Comparison of ENCODE assay signal across 10 cellular contexts in genomic region chr4:78774395-78774794, GRCh38. TPM values are rescaled to one million over a fixed set of nuclear protein-coding genes. Genes with fewer than 3 reads are reported as not detected.
A peak's percentile ranks its signal among the peaks of the same experiment; 100 is the strongest.
DNase-seq lines count a peak whose midpoint lies in the region; ATAC-seq and TF ChIP-seq lines count a peak whose summit lies in the region.
"Had no signal": no experiment of that assay in that cellular context is flagged by ENCODE, and none has a peak within 500 bp of the region (broad histone marks: within the 10 kb centered on the region; RNA-seq: fewer than 3 reads in every experiment).

No MANE protein-coding gene starts in this region.

- no peak for TF ChIP-seq CTCF in CD8-positive, alpha-beta T cell (IDR thresholded peaks at IDR 0.05)
- TF ChIP-seq CTCF in HCT116 (IDR thresholded peaks at IDR 0.05 in 2 of 3, conservative IDR thresholded peaks at IDR 0.05 in 1 of 3; ENCODE audit: borderline replicate concordance in 1 of 3, insufficient read depth in 1 of 3, low read depth in 2 of 3, low read length in 2 of 3) (no peak), neural crest cell (conservative IDR thresholded peaks at IDR 0.05) (no peak)

- CTCF ChIA-PET in CD8-positive, alpha-beta T cell (lab: Charles Lee) = interaction anchor here (0.8 kb wide), 1 partner anchor 16 kb away, joined by 3 read pairs; no protein-coding TSS in a partner anchor
- CTCF ChIA-PET in HCT116 (lab: Charles Lee) = no interaction called here

- ATAC-seq in CD8-positive, alpha-beta T cell = no peak
- ATAC-seq in HCT116 = no peak
- no peak for ATAC-seq in activated T-helper 17 cell treated with anti-CD3 and anti-CD28 coated beads, Interleukin-2, amount 50 U/mL, for 72 hours (replicated peaks)
- ATAC-seq in GM21423 (IDR thresholded peaks at IDR 0.05; ENCODE audit: unreplicated experiment) = no peak

- no peak overlapping the region for H3K4me3 ChIP-seq in CD8-positive, alpha-beta T cell (ENCODE audit: low read depth, low read length)
- peak overlapping the region in 1 of 2 experiments; percentile 81; a peak in 1 of 4 replicates for H3K4me3 ChIP-seq in HCT116 (replicated peaks in 1 of 2; ENCODE audit: low read depth in 1 of 2, low read length in 2 of 2)

- no peaks in the 10 kb centered on the region for H3K27me3 ChIP-seq in CD8-positive, alpha-beta T cell (ENCODE audit: insufficient read depth, low read length)
- no peaks in the 10 kb centered on the region for H3K27me3 ChIP-seq in HCT116 (ENCODE audit: insufficient read depth, low read length)

- DNase-seq in CD8-positive, alpha-beta T cell = no peak
- DNase-seq in HCT116 (ENCODE audit: low read depth, low spot score) (no peak), neural crest cell (ENCODE audit: low read depth, low spot score) (no peak), DMS53 (lab: John Stamatoyannopoulos, UW) (no peak), T-helper 1 cell (no peak), posterior vena cava (ENCODE audit: low spot score) (no peak)
- DNase-seq: hippocampal formation, NCI-H2227 treated with DMSO at 0.1 percent for 48 hours had no signal

- no peak overlapping the region for H3K27ac ChIP-seq in CD8-positive, alpha-beta T cell (ENCODE audit: low read depth, low read length)
- no peak overlapping the region for H3K27ac ChIP-seq in HCT116 (ENCODE audit: low read depth, low read length)

- H3K79me2 ChIP-seq in HCT116 (ENCODE audit: insufficient read depth, low read length) = peaks cover 28% of the 10 kb centered on the region

- BruUV-seq in HCT116 (replicated peaks; lab: Mats Ljungman, UMichigan) = no TSS peak

- no peaks in the 10 kb centered on the region for H3K27me3 Mint-ChIP-seq in CD8-positive, alpha-beta T cell (ENCODE audit: low read depth)
- H3K27me3 Mint-ChIP-seq in activated T-helper 17 cell treated with anti-CD3 and anti-CD28 coated beads, Interleukin-2, amount 50 U/mL, for 72 hours = no peaks in the 10 kb centered on the region
- H3K27me3 Mint-ChIP-seq in neural crest cell (ENCODE audit: low read depth) = no peaks in the 10 kb centered on the region

- no peaks in the 10 kb centered on the region for H3K9me3 Mint-ChIP-seq in CD8-positive, alpha-beta T cell
- H3K9me3 Mint-ChIP-seq in activated T-helper 17 cell treated with anti-CD3 and anti-CD28 coated beads, Interleukin-2, amount 50 U/mL, for 72 hours = no peaks in the 10 kb centered on the region
- no peaks in the 10 kb centered on the region for H3K9me3 Mint-ChIP-seq in neural crest cell

- peak overlapping the region; percentile 15 for H3K4me3 Mint-ChIP-seq in CD8-positive, alpha-beta T cell
- peak overlapping the region; percentile 84 for H3K4me3 Mint-ChIP-seq in activated T-helper 17 cell treated with anti-CD3 and anti-CD28 coated beads, Interleukin-2, amount 50 U/mL, for 72 hours
- H3K4me3 Mint-ChIP-seq in neural crest cell = peak overlapping the region; percentile 95

- H3K36me3 Mint-ChIP-seq in CD8-positive, alpha-beta T cell = peaks cover 12% of the 10 kb centered on the region
- peaks cover 6% of the 10 kb centered on the region for H3K36me3 Mint-ChIP-seq in activated T-helper 17 cell treated with anti-CD3 and anti-CD28 coated beads, Interleukin-2, amount 50 U/mL, for 72 hours (ENCODE audit: low read depth)
- H3K36me3 Mint-ChIP-seq in neural crest cell (ENCODE audit: low read depth) = no peaks in the 10 kb centered on the region

- peaks cover 16% of the 10 kb centered on the region for H3K4me1 Mint-ChIP-seq in CD8-positive, alpha-beta T cell (ENCODE audit: low read depth)
- no peaks in the 10 kb centered on the region for H3K4me1 Mint-ChIP-seq in activated T-helper 17 cell treated with anti-CD3 and anti-CD28 coated beads, Interleukin-2, amount 50 U/mL, for 72 hours
- H3K4me1 Mint-ChIP-seq in neural crest cell = peaks cover 20% of the 10 kb centered on the region

- intact Hi-C loops in CD8-positive, alpha-beta T cell (cut with DNase I, micrococcal nuclease) = loop anchor here (10.0 kb wide), 5 partner anchors 70 to 1430 kb away; partner anchors contain the start of genes CNOT6L (in 1 of the 2) and MRPL1 (in 1 of the 2)
- intact Hi-C loops in HCT116 (cut with micrococcal nuclease) (no loop called here), posterior vena cava (cut with DNase I) (no loop called here)

- H3K36me3 ChIP-seq in CD8-positive, alpha-beta T cell (ENCODE audit: insufficient read depth, low read length) = no peaks in the 10 kb centered on the region
- H3K36me3 ChIP-seq in HCT116 (ENCODE audit: control insufficient read depth in 1 of 2, insufficient read depth in 2 of 2, low read length in 2 of 2) = no peaks in the 10 kb centered on the region

- RAD21 ChIA-PET in HCT116 (lab: Charles Lee; ENCODE audit: low non-redundant PET in 1 of 2, low total read pairs in 2 of 2, uncharacterized antibody in 2 of 2, unreplicated experiment in 2 of 2) = no interaction called here

- no peaks in the 10 kb centered on the region for H3K9me2 ChIP-seq in HCT116 (ENCODE audit: insufficient read depth)

- no peak for TF ChIP-seq RAD21 in HCT116 (IDR thresholded peaks at IDR 0.05; ENCODE audit: low read depth)

- H2AFZ ChIP-seq in HCT116 (ENCODE audit: low read depth, low read length, poor library complexity, severe bottlenecking) = no peak overlapping the region

- H3K9me3 ChIP-seq in CD8-positive, alpha-beta T cell (ENCODE audit: low read length) = no peaks in the 10 kb centered on the region
- H3K9me3 ChIP-seq in HCT116 (ENCODE audit: control insufficient read depth in 1 of 2, insufficient read depth in 1 of 2, low read depth in 1 of 2, low read length in 2 of 2) = no peaks in the 10 kb centered on the region

- peak overlapping the region; percentile 94 for H3K9ac ChIP-seq in HCT116 (ENCODE audit: low read length)

- 0 out of 2 replicates have a peak, but pooled peaks cover 6% of the 10 kb centered on the region for H4K20me1 ChIP-seq in HCT116 (ENCODE audit: insufficient read depth)

- H3K27ac Mint-ChIP-seq in CD8-positive, alpha-beta T cell = no peak overlapping the region
- no peak overlapping the region for H3K27ac Mint-ChIP-seq in activated T-helper 17 cell treated with anti-CD3 and anti-CD28 coated beads, Interleukin-2, amount 50 U/mL, for 72 hours
- H3K27ac Mint-ChIP-seq in neural crest cell (ENCODE audit: unreplicated experiment) = no peak overlapping the region

- peak overlapping the region; percentile 91 for H3K4me2 ChIP-seq in HCT116 (ENCODE audit: low read length)

- POLR2A ChIA-PET in CD8-positive, alpha-beta T cell (lab: Charles Lee) = no interaction called here
- POLR2A ChIA-PET in HCT116 (lab: Charles Lee) = no interaction called here

- H3K4me1 ChIP-seq in CD8-positive, alpha-beta T cell (ENCODE audit: insufficient read depth, low read length) = peaks cover 17% of the 10 kb centered on the region
- H3K4me1 ChIP-seq in HCT116 (ENCODE audit: control insufficient read depth in 1 of 2, insufficient read depth in 2 of 2, low read length in 2 of 2) = peaks cover 4 to 26% of the 10 kb centered on the region in 2 experiments; a peak in 3 of 4 replicates

- no peak for TF ChIP-seq POLR2A in HCT116 (IDR thresholded peaks at IDR 0.05; ENCODE audit: borderline replicate concordance, extremely low read depth, insufficient read depth, insufficient read length)

TF ChIP-seq in HCT116, 20 proteins besides CTCF, POLR2A, EP300 and RAD21 (continues in another document):
- TF ChIP-seq JUND (IDR thresholded peaks at IDR 0.05) = no peak
- TF ChIP-seq SP1 (IDR thresholded peaks at IDR 0.05; ENCODE audit: low read depth) = no peak
- no peak for TF ChIP-seq ELF1 (IDR thresholded peaks at IDR 0.05; ENCODE audit: borderline replicate concordance, low read depth)
- no peak for TF ChIP-seq REST (IDR thresholded peaks at IDR 0.05; ENCODE audit: low read depth)
- TF ChIP-seq CBX3 (IDR thresholded peaks at IDR 0.05; ENCODE audit: low read depth) = no peak
- no peak for TF ChIP-seq SRF (IDR thresholded peaks at IDR 0.05; ENCODE audit: low read depth)
- no peak for TF ChIP-seq ZNF274 (IDR thresholded peaks at IDR 0.05; ENCODE audit: low read depth, low read length)
- TF ChIP-seq CEBPB (IDR thresholded peaks at IDR 0.05; ENCODE audit: low read depth) = no peak
- no peak for TF ChIP-seq ZFX (IDR thresholded peaks at IDR 0.05)
- TF ChIP-seq MAX (IDR thresholded peaks at IDR 0.05) = no peak
- TF ChIP-seq SIN3A (IDR thresholded peaks at IDR 0.05; ENCODE audit: low read depth) = no peak
- TF ChIP-seq YY1 (IDR thresholded peaks at IDR 0.05; ENCODE audit: extremely low read depth, insufficient replicate concordance, low read depth, low read length) = no peak
- TF ChIP-seq EGR1 (IDR thresholded peaks at IDR 0.05; ENCODE audit: low read depth) = no peak

RNA-seq across cellular contexts. Expression of gene BMP2K, which starts 1.8 kb away (rescaled TPM):
- total RNA-seq in CD8-positive, alpha-beta T cell = 1 to 10 TPM; 4.6 to 4.7 TPM
- total RNA-seq in HCT116 (2021; ENCODE audit: unreplicated experiment) = 27.7 TPM
- 5.7 and 6.9 TPM in 2 replicates for polyA plus RNA-seq in HCT116 (2012)
- total RNA-seq in activated T-helper 17 cell treated with anti-CD3 and anti-CD28 coated beads, Interleukin-2, amount 50 U/mL, for 72 hours = 10 to 100 TPM; 10.2 to 13.9 TPM
- 24.0 and 28.6 TPM in 2 replicates for total RNA-seq in neural crest cell
- total RNA-seq in posterior vena cava = 10 to 100 TPM; 43.7 to 46.2 TPM

Comparison
In these comparisons a context has a peak if more than half of its experiments do, and no peak if none do; other contexts are left out.
1. H3K4me3 Mint-ChIP-seq: peak in every context shown above with its lines; median percentile 95 in neural crest cell; 84 in activated T-helper 17 cell treated with anti-CD3 and anti-CD28 coated beads, Interleukin-2, amount 50 U/mL, for 72 hours; 15 in CD8-positive, alpha-beta T cell.
2. intact Hi-C loops: an anchor here in CD8-positive, alpha-beta T cell (10.0 kb wide); none called in HCT116 and posterior vena cava.